Comparison of ENCODE assay signal across 18 cellular contexts in genomic region chr5:142530904-142531303, GRCh38.
DNase-seq lines count a peak whose midpoint lies in the region; ATAC-seq and TF ChIP-seq lines count a peak whose summit lies in the region.
"Had no signal": no experiment of that assay in that cellular context is flagged by ENCODE, and none has a peak within 500 bp of the region (broad histone marks: within the 10 kb centered on the region; RNA-seq: fewer than 3 reads in every experiment).

No MANE protein-coding gene starts in this region.

- H3K9me2 ChIP-seq in GM23338 (ENCODE audit: insufficient read depth), result peaks cover 3% of the 10 kb centered on the region; the same call in 1 of the 2 replicates

- no peaks in the 10 kb centered on the region for H3F3A ChIP-seq in GM23338 (replicated peaks; ENCODE audit: low read depth)
- peaks cover 5% of the 10 kb centered on the region for H3F3A ChIP-seq in smooth muscle cell (ENCODE audit: low read depth)

- H3K79me2 ChIP-seq in GM23338 (replicated peaks; ENCODE audit: insufficient read depth), result no peaks in the 10 kb centered on the region
- H3K79me2 ChIP-seq in smooth muscle cell (ENCODE audit: low read depth), result no peaks in the 10 kb centered on the region

- H4K20me1 ChIP-seq in GM23338 (replicated peaks; ENCODE audit: insufficient read depth), result no peaks in the 10 kb centered on the region
- no peaks in the 10 kb centered on the region for H4K20me1 ChIP-seq in smooth muscle cell (ENCODE audit: low read depth)
- H4K20me1 ChIP-seq: BLaER1 had no signal

- H3K9me3 Mint-ChIP-seq in GM23338, result peaks cover 17% of the 10 kb centered on the region

- ATAC-seq in GM23338 (no peak), HG03342 (IDR thresholded peaks at IDR 0.05; ENCODE audit: unreplicated experiment) (no peak)

- WGBS in smooth muscle cell (ENCODE audit: low lambda C conversion rate), result 70% methylated on average over 4 of the region's 4 CpGs

- no peak overlapping the region for H3K4me3 Mint-ChIP-seq in GM23338
- H3K4me3 Mint-ChIP-seq: CD14-positive monocyte; CD4-positive, alpha-beta memory T cell; HFFc6 had no signal

- H3K9ac ChIP-seq in smooth muscle cell (ENCODE audit: low read depth), result no peak overlapping the region
- H3K9ac ChIP-seq: BLaER1 had no signal

- H3K27ac ChIP-seq in GM23338 (ENCODE audit: low read depth) (no peak overlapping the region), epithelial cell of prostate (peak overlapping the region; percentile 89), smooth muscle cell (ENCODE audit: low read depth) (peak overlapping the region; percentile 73), caudate nucleus (ENCODE audit: low read depth, low read length) (no peak overlapping the region)
- H3K27ac ChIP-seq: BLaER1, HL-60 had no signal

- H3K36me3 ChIP-seq in GM23338 (ENCODE audit: insufficient read depth) (no peaks in the 10 kb centered on the region), smooth muscle cell (ENCODE audit: low read depth) (no peaks in the 10 kb centered on the region)
- H3K36me3 ChIP-seq: BLaER1 had no signal

- H3K4me2 ChIP-seq in GM23338 (no peak overlapping the region), smooth muscle cell (no peak overlapping the region)
- H3K4me2 ChIP-seq: BLaER1 had no signal

- peaks cover 16% of the 10 kb centered on the region for H3K36me3 Mint-ChIP-seq in GM23338 (ENCODE audit: low read depth)
- H3K36me3 Mint-ChIP-seq: CD14-positive monocyte; CD4-positive, alpha-beta memory T cell had no signal

- TF ChIP-seq CTCF in GM23338 (conservative IDR thresholded peaks at IDR 0.05; ENCODE audit: low read depth in 2 of 2), result no peak
- TF ChIP-seq CTCF in smooth muscle cell (IDR thresholded peaks at IDR 0.05; ENCODE audit: borderline replicate concordance, insufficient read depth, poor library complexity, severe bottlenecking), result no peak

- no peak overlapping the region for H3K27ac Mint-ChIP-seq in GM23338
- H3K27ac Mint-ChIP-seq: CD14-positive monocyte; CD4-positive, alpha-beta memory T cell had no signal

- peaks cover 2% of the 10 kb centered on the region for H3K27me3 Mint-ChIP-seq in GM23338 (ENCODE audit: insufficient read depth, low read depth, poor library complexity)
- H3K27me3 Mint-ChIP-seq: CD4-positive, alpha-beta memory T cell had no signal

- H3K27me3 ChIP-seq in GM23338 (ENCODE audit: insufficient read depth) (no peaks in the 10 kb centered on the region), smooth muscle cell (ENCODE audit: low read depth) (no peaks in the 10 kb centered on the region)
- H3K27me3 ChIP-seq: BLaER1 had no signal

- H3K4me3 ChIP-seq in GM23338 (no peak overlapping the region), smooth muscle cell (no peak overlapping the region)
- H3K4me3 ChIP-seq: BLaER1 had no signal

- H2AFZ ChIP-seq in GM23338, result 0 out of 2 replicates have a peak overlapping the region, but pooled peaks have one; percentile 14
- H2AFZ ChIP-seq in smooth muscle cell (ENCODE audit: low read depth), result no peak overlapping the region

- DNase-seq in activated CD8-positive, alpha-beta memory T cell treated with anti-CD3 and anti-CD28 coated beads, Interleukin-2, amount 50 U/mL, for 48 hours, result peak; percentile 26
- no peak for DNase-seq in activated CD8-positive, alpha-beta memory T cell treated with anti-CD3 and anti-CD28 coated beads for 24 hours
- no peak for DNase-seq in GM23338 (ENCODE audit: low spot score)
- no peak for DNase-seq in epithelial cell of prostate (ENCODE audit: low read depth, low spot score)
- DNase-seq in smooth muscle cell (lab: John Stamatoyannopoulos, UW; ENCODE audit: unreplicated experiment), result no peak
- no peak for DNase-seq in caudate nucleus (lab: John Stamatoyannopoulos, UW)
- no peak for DNase-seq in SW 1271 (lab: John Stamatoyannopoulos, UW)
- DNase-seq: 8988T; CD4-positive, alpha-beta memory T cell; DMS79 treated with DMSO at 0.1 percent for 48 hours; GF-D8; GOT3; H7; HFFc6 had no signal

- H3K4me1 ChIP-seq in GM23338 (ENCODE audit: insufficient read depth) (no peaks in the 10 kb centered on the region), smooth muscle cell (ENCODE audit: low read depth) (no peaks in the 10 kb centered on the region)

- no peaks in the 10 kb centered on the region for H3K9me3 ChIP-seq in smooth muscle cell (replicated peaks; ENCODE audit: low read depth)

- H3K4me1 Mint-ChIP-seq in GM23338, result peaks cover 3% of the 10 kb centered on the region; the same call in 1 of the 3 replicates

TF ChIP-seq in GM23338, 12 proteins besides CTCF, POLR2A, EP300 and RAD21 (continues in another document):
- no peak for TF ChIP-seq NANOG (IDR thresholded peaks at IDR 0.05; ENCODE audit: borderline replicate concordance)
- TF ChIP-seq JUNB (IDR thresholded peaks at IDR 0.05; ENCODE audit: unreplicated experiment), result no peak
- no peak for TF ChIP-seq EZH2phosphoT487 (IDR thresholded peaks at IDR 0.05; ENCODE audit: unreplicated experiment)
- TF ChIP-seq, protein P1, sequence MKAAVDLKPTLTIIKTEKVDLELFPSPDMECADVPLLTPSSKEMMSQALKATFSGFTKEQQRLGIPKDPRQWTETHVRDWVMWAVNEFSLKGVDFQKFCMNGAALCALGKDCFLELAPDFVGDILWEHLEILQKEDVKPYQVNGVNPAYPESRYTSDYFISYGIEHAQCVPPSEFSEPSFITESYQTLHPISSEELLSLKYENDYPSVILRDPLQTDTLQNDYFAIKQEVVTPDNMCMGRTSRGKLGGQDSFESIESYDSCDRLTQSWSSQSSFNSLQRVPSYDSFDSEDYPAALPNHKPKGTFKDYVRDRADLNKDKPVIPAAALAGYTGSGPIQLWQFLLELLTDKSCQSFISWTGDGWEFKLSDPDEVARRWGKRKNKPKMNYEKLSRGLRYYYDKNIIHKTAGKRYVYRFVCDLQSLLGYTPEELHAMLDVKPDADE (IDR thresholded peaks at IDR 0.05), result no peak
- TF ChIP-seq ZNF331 (CRISPR knock-in tag; IDR thresholded peaks at IDR 0.05; ENCODE audit: low read depth), result no peak
- TF ChIP-seq STAT1 (IDR thresholded peaks at IDR 0.05; ENCODE audit: unreplicated experiment), result no peak
- TF ChIP-seq ZNF462 (CRISPR knock-in tag; IDR thresholded peaks at IDR 0.05), result no peak

Comparison
In these comparisons a context has a peak if more than half of its experiments do, and no peak if none do; other contexts are left out.
1. H3K27ac ChIP-seq: peak in epithelial cell of prostate (single experiment) and smooth muscle cell (single experiment); none in GM23338 (single experiment) and caudate nucleus (single experiment).